10 cellular contexts compared by ENCODE assay signal in the genomic region with DNA sequence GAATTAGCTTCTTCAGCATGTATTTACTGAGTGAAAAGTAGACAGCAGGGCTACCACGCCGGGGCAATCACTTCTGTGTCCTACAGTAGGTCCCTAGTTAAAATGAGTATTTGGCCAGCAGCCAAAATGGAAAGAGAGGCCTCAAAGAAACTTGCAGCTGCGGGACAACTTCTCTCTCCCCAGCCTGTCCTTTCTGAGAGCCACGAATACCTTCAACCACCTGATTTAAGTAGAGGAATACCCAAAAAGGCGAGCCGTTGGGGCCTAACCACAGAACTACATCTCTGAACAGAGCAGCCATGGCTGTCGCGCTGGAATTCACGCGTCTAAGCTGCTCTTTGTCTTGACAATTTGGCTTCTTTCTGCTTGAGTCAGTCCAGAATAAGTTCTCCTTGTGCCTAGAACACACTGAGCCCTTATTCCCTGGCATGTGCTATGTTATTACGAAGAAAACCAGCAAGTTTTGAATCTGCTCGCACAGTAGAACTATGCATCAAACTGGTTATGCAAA. TPM values are rescaled to one million over a fixed set of nuclear protein-coding genes. Genes with fewer than 3 reads are reported as not detected.
DNase-seq lines count a peak whose midpoint lies in the region; ATAC-seq and TF ChIP-seq lines count a peak whose summit lies in the region.
"Had no signal": no experiment of that assay in that cellular context is flagged by ENCODE, and none has a peak within 500 bp of the region (broad histone marks: within the 10 kb centered on the region; RNA-seq: fewer than 3 reads in every experiment).

No MANE protein-coding gene starts in this region.

- in situ Hi-C loops in transverse colon (cut with MboI; ENCODE audit: low pct_ligation_motif_present in 1 of 4, low pct_unique_long_range_greater_than_20kb in 1 of 4, low sequenced_read_pairs in 3 of 4), result no loop called here

- ATAC-seq in HG03196 (IDR thresholded peaks at IDR 0.05; ENCODE audit: unreplicated experiment) (no peak), GM21737 (IDR thresholded peaks at IDR 0.05; ENCODE audit: unreplicated experiment) (no peak)

- H3K4me1 ChIP-seq in SJCRH30 (no peaks in the 10 kb centered on the region), left ventricle myocardium inferior (peaks cover 14% of the 10 kb centered on the region), transverse colon (peaks cover 0 to 7% (median 2%) of the 10 kb centered on the region in 4 donors)

- no peak overlapping the region for H3K27ac ChIP-seq in SJCRH30
- H3K27ac ChIP-seq in left ventricle myocardium inferior (replicated peaks), result peak overlapping the region; percentile 70
- H3K27ac ChIP-seq in transverse colon, result peak overlapping the region; percentile 58 to 75 (median 66)

- H3K36me3 ChIP-seq in SJCRH30, result no peaks in the 10 kb centered on the region
- no peaks in the 10 kb centered on the region for H3K36me3 ChIP-seq in left ventricle myocardium inferior
- H3K36me3 ChIP-seq in transverse colon, result no peaks in the 10 kb centered on the region

- H3K27me3 ChIP-seq in SJCRH30, result no peaks in the 10 kb centered on the region
- H3K27me3 ChIP-seq in left ventricle myocardium inferior (ENCODE audit: low read depth), result no peaks in the 10 kb centered on the region
- H3K27me3 ChIP-seq in transverse colon, result no peaks in the 10 kb centered on the region

- H3K4me3 ChIP-seq in SJCRH30 (peak overlapping the region; percentile 39), left ventricle myocardium inferior (no peak overlapping the region), transverse colon (no peak overlapping the region)

- 56 to 66% methylated on average over 6 to 12 of the region's 12 CpGs for WGBS in transverse colon (ENCODE audit: low coverage in 1 of 2), 2 donors

- TF ChIP-seq POLR2A in transverse colon (IDR thresholded peaks at IDR 0.05), result no peak

- TF ChIP-seq CTCF in left ventricle myocardium inferior (IDR thresholded peaks at IDR 0.05; ENCODE audit: borderline replicate concordance), result no peak
- no peak for TF ChIP-seq CTCF in transverse colon (IDR thresholded peaks at IDR 0.05)

- TF ChIP-seq EP300 in transverse colon (IDR thresholded peaks at IDR 0.05; ENCODE audit: low read depth), result peak; percentile 96

- DNase-seq in SKM-1 treated with dmso at 0.1 percent for 144 hours (lab: John Stamatoyannopoulos, UW; ENCODE audit: unreplicated experiment), result peak; percentile 10
- no peak for DNase-seq in SKM-1 (lab: John Stamatoyannopoulos, UW; ENCODE audit: unreplicated experiment)
- DNase-seq in SJCRH30, result peak; percentile 65 to 86
- no peak for DNase-seq in left ventricle myocardium inferior
- peak; percentile 45 for DNase-seq in transverse colon
- no peak for DNase-seq in EL
- DNase-seq: CD4-positive, CD25-positive, alpha-beta regulatory T cell; kidney had no signal

- intact Hi-C loops in left ventricle myocardium inferior (cut with micrococcal nuclease) (no loop called here), transverse colon (cut with DNase I; ENCODE audit: low total_unique reads) (no loop called here)

- H3K9me3 ChIP-seq in SJCRH30 (replicated peaks) (no peaks in the 10 kb centered on the region), left ventricle myocardium inferior (replicated peaks) (no peaks in the 10 kb centered on the region), transverse colon (no peaks in the 10 kb centered on the region)

RNA-seq across cellular contexts. Expression of a gene that starts 43.8 kb away (rescaled TPM):
- total RNA-seq in SJCRH30 (2014; rRNA removed; shearing (Covaris generic)), result 70.4 and 74.6 TPM in 2 replicates
- 42.8 TPM for total RNA-seq in left ventricle myocardium inferior
- 100 to 1,000 TPM in 3 of 4 donors, 10 to 100 TPM in 1; 52.1 to 666 (median 132) TPM for total RNA-seq in transverse colon

Comparison
In these comparisons a context has a peak if more than half of its experiments do, and no peak if none do; other contexts are left out.
1. DNase-seq: peak in SKM-1 treated with dmso at 0.1 percent for 144 hours (single experiment), SJCRH30 (2 of 2) and transverse colon (single experiment); none in SKM-1 (single experiment), left ventricle myocardium inferior (single experiment) and EL (single experiment).